In the genomic region with DNA sequence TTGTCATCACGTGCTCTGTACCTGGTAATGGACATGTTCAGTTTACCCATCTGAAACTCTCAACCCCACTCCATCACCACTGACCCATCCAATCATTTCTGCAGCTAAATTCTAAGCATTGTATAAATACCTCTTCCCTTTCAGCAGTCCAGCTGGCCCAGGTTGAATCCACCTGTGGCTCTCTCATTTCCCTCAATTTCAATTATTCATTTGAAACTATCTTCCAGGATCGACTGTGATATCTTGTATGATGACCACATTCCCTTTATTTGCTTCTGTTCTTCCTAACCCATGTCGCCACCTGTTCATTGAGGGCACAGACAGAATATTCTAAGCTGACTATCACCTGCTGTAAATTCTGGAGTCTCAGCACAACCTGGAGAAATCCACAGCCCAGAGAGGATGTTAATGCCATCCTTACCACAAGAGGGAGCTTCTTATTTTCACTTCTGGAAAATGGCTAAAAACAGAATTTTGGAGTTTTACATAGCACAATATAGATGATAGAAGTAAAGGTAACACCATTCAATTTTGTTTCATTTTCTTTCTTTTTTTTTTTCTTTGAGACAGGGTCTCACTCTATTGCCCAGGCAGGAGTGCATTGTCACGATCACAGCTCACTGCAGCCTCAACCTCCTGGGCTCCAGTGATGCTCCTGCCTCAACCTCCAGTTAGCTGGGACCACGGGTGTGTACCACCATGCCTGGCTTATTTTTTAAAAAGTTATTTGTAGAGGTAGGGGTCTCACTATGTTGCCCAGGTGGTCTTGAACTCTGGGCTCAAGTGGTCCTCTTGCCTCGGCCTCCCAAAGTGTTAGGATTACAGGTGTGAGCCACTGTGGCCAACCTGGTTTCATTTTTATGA, we compare ENCODE assay signal across 8 cellular contexts. TPM values are rescaled to one million over a fixed set of nuclear protein-coding genes. Genes with fewer than 3 reads are reported as not detected.
DNase-seq lines count a peak whose midpoint lies in the region; ATAC-seq, FAIRE-seq and TF ChIP-seq lines count a peak whose summit lies in the region.

No MANE protein-coding gene starts in this region.

- TF ChIP-seq POLR2A in uterus (IDR thresholded peaks at IDR 0.05) (no peak), H54 (IDR thresholded peaks at IDR 0.05; ENCODE audit: low read depth, low read length) (no peak)

- intact Hi-C loops in uterus (cut with DNase I; ENCODE audit: low total_unique reads) (no loop called here), aorta (cut with DNase I) (no loop called here)

- H3K27ac ChIP-seq in WERI-Rb-1 (no peak overlapping the region), uterus (no peak overlapping the region), aorta (ENCODE audit: low read depth in 1 of 2, low read length in 2 of 2) (no peak overlapping the region)

- H3K9me3 ChIP-seq in WERI-Rb-1 (ENCODE audit: severe bottlenecking) = no peaks in the 10 kb centered on the region
- no peaks in the 10 kb centered on the region for H3K9me3 ChIP-seq in uterus
- no peaks in the 10 kb centered on the region for H3K9me3 ChIP-seq in aorta (ENCODE audit: control insufficient read depth, low read length)

- H3K4me3 ChIP-seq in LNCaP clone FGC (ENCODE audit: low read depth, low read length) = no peak overlapping the region
- H3K4me3 ChIP-seq in WERI-Rb-1 (ENCODE audit: low read depth, low read length) = no peak overlapping the region
- no peak overlapping the region for H3K4me3 ChIP-seq in uterus
- no peak overlapping the region for H3K4me3 ChIP-seq in aorta (ENCODE audit: low read length in 2 of 2)

- DNase-seq in NCI-H2029 (lab: John Stamatoyannopoulos, UW) (peak; percentile 19), NCI-H2029 treated with DMSO at 0.1 percent for 48 hours (lab: John Stamatoyannopoulos, UW) (no peak), LNCaP clone FGC (ENCODE audit: low read depth) (no peak), WERI-Rb-1 (no peak), iris pigment epithelial cell (ENCODE audit: low read depth) (peak; percentile 42), uterus (no peak), aorta (no peak), H54 (ENCODE audit: insufficient read length, low spot score) (no peak)

- H3K36me3 ChIP-seq in WERI-Rb-1 (no peaks in the 10 kb centered on the region), uterus (no peaks in the 10 kb centered on the region), aorta (ENCODE audit: control insufficient read depth in 1 of 2, insufficient read depth in 2 of 2, low read length in 1 of 2) (no peaks in the 10 kb centered on the region)

- WGBS in aorta, 2 donors = 70 to 72% methylated on average over 6 of the region's 6 CpGs

- no peak for FAIRE-seq in H54 (lab: Jason Lieb, UNC)

- H3K4me1 ChIP-seq in uterus (no peaks in the 10 kb centered on the region), aorta (ENCODE audit: control insufficient read depth in 1 of 2, insufficient read depth in 2 of 2, low read length in 2 of 2) (no peaks in the 10 kb centered on the region)

- ATAC-seq in aorta (ENCODE audit: low FRiP score) = no peak

- TF ChIP-seq CTCF in LNCaP clone FGC (IDR thresholded peaks at IDR 0.05; ENCODE audit: control insufficient read depth, extremely low read depth, insufficient read depth) (peak; percentile 68), WERI-Rb-1 (IDR thresholded peaks at IDR 0.05; ENCODE audit: low read depth, low read length) (peak; percentile 62), uterus (IDR thresholded peaks at IDR 0.05) (peak; percentile 35 to 58 (median 54))

- H3K27me3 ChIP-seq in WERI-Rb-1 (ENCODE audit: insufficient read depth, low read depth, severe bottlenecking) (no peaks in the 10 kb centered on the region), uterus (no peaks in the 10 kb centered on the region), aorta (ENCODE audit: control insufficient read depth in 1 of 2, insufficient read depth in 2 of 2, low read length in 1 of 2) (no peaks in the 10 kb centered on the region)

RNA-seq across cellular contexts. Expression of a gene that starts 38.6 kb away (rescaled TPM):
- total RNA-seq in uterus (10 to 100 TPM in 3 of 4 donors, 1 to 10 TPM in 1; 3.2 to 24.1 (median 20.0) TPM), aorta (1 to 10 TPM; 5.1 to 8.7 TPM)
- 1 to 10 TPM; 3.1 to 3.4 TPM for polyA plus RNA-seq in aorta

Comparison
In these comparisons a context has a peak if more than half of its experiments do, and no peak if none do; other contexts are left out.
1. DNase-seq: peak in NCI-H2029 (single experiment) and iris pigment epithelial cell (single experiment); none in NCI-H2029 treated with DMSO at 0.1 percent for 48 hours (single experiment), LNCaP clone FGC (single experiment), WERI-Rb-1 (single experiment), uterus (0 of 2), aorta (0 of 2) and H54 (single experiment).
2. Peak in every context shown above with its lines, with median percentiles within 50 percentile points of each other: CTCF ChIP-seq.